Comparison of ENCODE assay signal across 7 cellular contexts in the genomic region with DNA sequence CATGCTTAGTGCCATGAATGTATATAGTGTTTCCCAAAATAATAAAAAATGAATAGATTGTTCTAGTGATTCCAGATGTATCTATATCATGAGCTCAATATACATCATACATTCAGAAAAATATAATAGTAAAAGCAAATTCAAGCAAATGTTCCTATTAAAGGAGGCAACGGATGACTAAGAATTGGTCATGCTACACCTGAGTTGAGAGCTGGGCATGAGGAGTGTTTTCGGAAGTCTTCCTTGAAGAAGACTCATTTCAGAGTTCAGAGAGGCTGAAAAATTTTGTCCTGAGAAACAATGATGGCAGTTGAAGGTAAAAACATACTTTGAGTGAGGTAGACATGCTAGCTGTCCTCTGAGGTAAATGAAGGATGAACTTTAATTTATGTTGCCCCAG.
"Had no signal": no experiment of that assay in that cellular context is flagged by ENCODE, and none has a peak within 500 bp of the region (broad histone marks: within the 10 kb centered on the region; RNA-seq: fewer than 3 reads in every experiment).

No MANE protein-coding gene starts in this region.

- FAIRE-seq: HTR-8/SVneo had no signal

- H3K36me3 ChIP-seq: HAP-1 had no signal

- DNase-seq: GM23248, GOT3, H7, HFFc6, IMR-90 had no signal

- H3K9me3 Mint-ChIP-seq: HFFc6 had no signal

- H3K27ac Mint-ChIP-seq: HFFc6 had no signal

- H3K9me3 ChIP-seq: HAP-1 had no signal

- H3K27ac ChIP-seq: GM23248 had no signal

- H3K4me3 ChIP-seq: GM23248, HAP-1 had no signal

- H2AFZ ChIP-seq: GM23248 had no signal

- H3K9ac ChIP-seq: GM23248 had no signal

- H3K4me3 Mint-ChIP-seq: HFFc6 had no signal

- H3K4me1 ChIP-seq: HAP-1 had no signal
